In the genomic region with DNA sequence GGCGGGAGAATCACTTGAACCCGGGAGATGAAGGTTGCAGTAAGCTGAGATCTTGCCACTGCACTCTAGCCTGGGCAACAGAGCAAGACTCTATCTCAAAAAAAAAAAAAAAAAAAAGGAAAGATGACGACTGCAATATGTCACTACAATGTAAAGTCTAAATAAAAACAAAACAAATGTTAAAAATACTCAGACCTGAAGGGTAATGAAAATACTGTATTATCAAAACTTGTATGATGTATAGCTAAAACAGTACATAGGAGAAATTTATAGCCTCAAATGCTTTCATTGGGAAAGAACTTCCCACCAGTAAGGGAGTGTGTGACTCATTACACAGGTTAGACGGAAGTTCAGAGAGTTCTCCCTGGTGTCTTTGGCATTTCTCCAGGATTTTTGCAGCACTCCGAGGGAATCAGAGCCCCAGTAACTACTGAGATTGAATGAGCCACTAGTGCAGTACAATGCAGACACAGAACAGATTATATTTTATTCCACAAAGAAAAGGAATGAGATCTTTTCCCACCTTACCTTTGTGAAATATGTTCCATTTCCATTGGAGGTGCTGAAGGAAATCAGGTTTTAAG, we compare ENCODE assay signal across 8 cellular contexts. TPM values are rescaled to one million over a fixed set of nuclear protein-coding genes. Genes with fewer than 3 reads are reported as not detected.
DNase-seq lines count a peak whose midpoint lies in the region; ATAC-seq, FAIRE-seq and TF ChIP-seq lines count a peak whose summit lies in the region.

No MANE protein-coding gene starts in this region.

- intact Hi-C loops in natural killer cell (cut with micrococcal nuclease) = no loop called here

- H3K27me3 Mint-ChIP-seq in natural killer cell (ENCODE audit: low read depth in 2 of 2) = peaks cover 4 to 6% of the 10 kb centered on the region in 2 donors
- H3K27me3 Mint-ChIP-seq in activated naive CD4-positive, alpha-beta T cell treated with anti-CD3 and anti-CD28 coated beads, Interleukin-2, amount 10 ng/mL, durations not matched to agents 7 days and 5 days = peaks cover 15% of the 10 kb centered on the region

- H3K4me3 ChIP-seq in HEK293 (ENCODE audit: low read depth, low read length) (no peak overlapping the region), coronary artery (no peak overlapping the region)

- no peak for TF ChIP-seq CTCF in HEK293 (tag by site-specific recombination; IDR thresholded peaks at IDR 0.05)
- no peak for TF ChIP-seq CTCF in coronary artery (IDR thresholded peaks at IDR 0.05)
- TF ChIP-seq CTCF in omental fat pad (IDR thresholded peaks at IDR 0.05) = no peak
- TF ChIP-seq CTCF in natural killer cell (IDR thresholded peaks at IDR 0.05) = no peak

- H3K9me3 ChIP-seq in HEK293 (ENCODE audit: control insufficient read depth, insufficient read depth, low read depth, low read length) = no peaks in the 10 kb centered on the region

- H3K4me1 Mint-ChIP-seq in natural killer cell = no peaks in the 10 kb centered on the region
- no peaks in the 10 kb centered on the region for H3K4me1 Mint-ChIP-seq in activated naive CD4-positive, alpha-beta T cell treated with anti-CD3 and anti-CD28 coated beads, Interleukin-2, amount 10 ng/mL, durations not matched to agents 7 days and 5 days

- no peak overlapping the region for H3K27ac Mint-ChIP-seq in natural killer cell
- H3K27ac Mint-ChIP-seq in activated naive CD4-positive, alpha-beta T cell treated with anti-CD3 and anti-CD28 coated beads, Interleukin-2, amount 10 ng/mL, durations not matched to agents 7 days and 5 days = no peak overlapping the region

- no peaks in the 10 kb centered on the region for H3K36me3 Mint-ChIP-seq in natural killer cell
- H3K36me3 Mint-ChIP-seq in activated naive CD4-positive, alpha-beta T cell treated with anti-CD3 and anti-CD28 coated beads, Interleukin-2, amount 10 ng/mL, durations not matched to agents 7 days and 5 days = no peaks in the 10 kb centered on the region

- ATAC-seq in omental fat pad (ENCODE audit: low FRiP score) = peak; percentile 41
- ATAC-seq in natural killer cell = no peak

- H3K36me3 ChIP-seq in HEK293 (ENCODE audit: control insufficient read depth in 2 of 2, insufficient read depth in 1 of 2, low read length in 2 of 2) = no peaks in the 10 kb centered on the region

- DNase-seq in NCI-H345 treated with DMSO at 0.1 percent for 48 hours (lab: John Stamatoyannopoulos, UW; ENCODE audit: unreplicated experiment) = peak; percentile 78
- DNase-seq in coronary artery (ENCODE audit: low spot score) = peak; percentile 28
- DNase-seq in omental fat pad (ENCODE audit: low spot score) = no peak
- DNase-seq in GM19239 (ENCODE audit: insufficient read length, low spot score) = no peak
- DNase-seq in activated T-cell treated with anti-CD3 and anti-CD28 coated beads, Interleukin-2, amount 50 U/mL, for 1 hour = no peak
- DNase-seq in natural killer cell = no peak
- no peak for DNase-seq in activated naive CD4-positive, alpha-beta T cell treated with anti-CD3 and anti-CD28 coated beads, Interleukin-2, amount 10 ng/mL, durations not matched to agents 7 days and 5 days

- no peak overlapping the region for H3K27ac ChIP-seq in HEK293 (ENCODE audit: extremely low read depth, low read depth, low read length)
- no peak overlapping the region for H3K27ac ChIP-seq in coronary artery

- no peak overlapping the region for H3K4me3 Mint-ChIP-seq in natural killer cell
- H3K4me3 Mint-ChIP-seq in activated naive CD4-positive, alpha-beta T cell treated with anti-CD3 and anti-CD28 coated beads, Interleukin-2, amount 10 ng/mL, durations not matched to agents 7 days and 5 days = no peak overlapping the region

- CTCF ChIA-PET in HEK293 (lab: Yijun Ruan, JAX) = interaction anchor here (1.0 kb wide), 1 partner anchor 14 kb away, joined by 4 read pairs; no protein-coding TSS in a partner anchor
- CTCF ChIA-PET in activated naive CD4-positive, alpha-beta T cell treated with anti-CD3 and anti-CD28 coated beads, Interleukin-2, amount 10 ng/mL, durations not matched to agents 7 days and 5 days (lab: Charles Lee) = no interaction called here

- H3K9me3 Mint-ChIP-seq in natural killer cell = no peaks in the 10 kb centered on the region
- H3K9me3 Mint-ChIP-seq in activated naive CD4-positive, alpha-beta T cell treated with anti-CD3 and anti-CD28 coated beads, Interleukin-2, amount 10 ng/mL, durations not matched to agents 7 days and 5 days = no peaks in the 10 kb centered on the region

- FAIRE-seq in GM19239 (lab: Jason Lieb, UNC) = no peak

- POLR2A ChIA-PET in HEK293 (lab: Yijun Ruan, JAX) = interaction anchor here (0.6 to 1.0 kb wide), 4 partner anchors 12 to 31 kb away, joined by 3 to 6 read pairs (median 4); a partner anchor contains a TSS

- H3K4me1 ChIP-seq in HEK293 (ENCODE audit: control insufficient read depth, insufficient read depth, low read length) = peaks cover 2% of the 10 kb centered on the region; the same call in 1 of the 2 replicates

TF ChIP-seq in HEK293, 187 proteins besides CTCF, POLR2A, EP300 and RAD21 (continues in another document):
- peak; percentile 87 for TF ChIP-seq PRDM1 (tag by site-specific recombination; IDR thresholded peaks at IDR 0.05)
- peak; percentile 62 for TF ChIP-seq ZNF629 (tag by site-specific recombination; IDR thresholded peaks at IDR 0.05)
- TF ChIP-seq WT1 (tag by site-specific recombination; IDR thresholded peaks at IDR 0.05) = 0 out of 2 replicates have a peak, but pooled peaks have one; percentile 39
- TF ChIP-seq OSR2 (tag by site-specific recombination; IDR thresholded peaks at IDR 0.05) = 0 out of 2 replicates have a peak, but pooled peaks have one; percentile 14
- no peak for TF ChIP-seq SALL2 (tag by site-specific recombination; IDR thresholded peaks at IDR 0.05; ENCODE audit: borderline replicate concordance)
- TF ChIP-seq ZNF664 (tag by site-specific recombination; IDR thresholded peaks at IDR 0.05) = peak; percentile 58
- TF ChIP-seq SP7 (tag by site-specific recombination; IDR thresholded peaks at IDR 0.05) = peak; percentile 60; the same call in 1 of the 2 replicates
- no peak for TF ChIP-seq ZNF404 (tag by site-specific recombination; IDR thresholded peaks at IDR 0.05)
- peak; percentile 87 for TF ChIP-seq ZBTB48 (tag by site-specific recombination; IDR thresholded peaks at IDR 0.05)
- TF ChIP-seq, protein P1, sequence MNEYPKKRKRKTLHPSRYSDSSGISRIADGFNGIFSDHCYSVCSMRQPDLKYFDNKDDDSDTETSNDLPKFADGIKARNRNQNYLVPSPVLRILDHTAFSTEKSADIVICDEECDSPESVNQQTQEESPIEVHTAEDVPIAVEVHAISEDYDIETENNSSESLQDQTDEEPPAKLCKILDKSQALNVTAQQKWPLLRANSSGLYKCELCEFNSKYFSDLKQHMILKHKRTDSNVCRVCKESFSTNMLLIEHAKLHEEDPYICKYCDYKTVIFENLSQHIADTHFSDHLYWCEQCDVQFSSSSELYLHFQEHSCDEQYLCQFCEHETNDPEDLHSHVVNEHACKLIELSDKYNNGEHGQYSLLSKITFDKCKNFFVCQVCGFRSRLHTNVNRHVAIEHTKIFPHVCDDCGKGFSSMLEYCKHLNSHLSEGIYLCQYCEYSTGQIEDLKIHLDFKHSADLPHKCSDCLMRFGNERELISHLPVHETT (tag by site-specific recombination; IDR thresholded peaks at IDR 0.05) = 0 out of 2 replicates have a peak, but pooled peaks have one; percentile 36
- TF ChIP-seq ZNF366 (tag by site-specific recombination; conservative IDR thresholded peaks at IDR 0.05) = peak; percentile 64; the same call in 1 of the 2 replicates
- TF ChIP-seq ZSCAN30 (tag by site-specific recombination; IDR thresholded peaks at IDR 0.05) = 0 out of 2 replicates have a peak, but pooled peaks have one; percentile 32
- TF ChIP-seq ZNF843 (tag by site-specific recombination; IDR thresholded peaks at IDR 0.05) = no peak
- TF ChIP-seq ZNF561 (tag by site-specific recombination; IDR thresholded peaks at IDR 0.05; ENCODE audit: borderline replicate concordance) = peak; percentile 69; the same call in 1 of the 2 replicates
- no peak for TF ChIP-seq ZNF701 (tag by site-specific recombination; IDR thresholded peaks at IDR 0.05)
- TF ChIP-seq ZNF555 (tag by site-specific recombination; conservative IDR thresholded peaks at IDR 0.05) = no peak
- TF ChIP-seq MZF1 (tag by site-specific recombination; IDR thresholded peaks at IDR 0.05; ENCODE audit: borderline replicate concordance) = 0 out of 2 replicates have a peak, but pooled peaks have one; percentile 33
- TF ChIP-seq, protein P2, sequence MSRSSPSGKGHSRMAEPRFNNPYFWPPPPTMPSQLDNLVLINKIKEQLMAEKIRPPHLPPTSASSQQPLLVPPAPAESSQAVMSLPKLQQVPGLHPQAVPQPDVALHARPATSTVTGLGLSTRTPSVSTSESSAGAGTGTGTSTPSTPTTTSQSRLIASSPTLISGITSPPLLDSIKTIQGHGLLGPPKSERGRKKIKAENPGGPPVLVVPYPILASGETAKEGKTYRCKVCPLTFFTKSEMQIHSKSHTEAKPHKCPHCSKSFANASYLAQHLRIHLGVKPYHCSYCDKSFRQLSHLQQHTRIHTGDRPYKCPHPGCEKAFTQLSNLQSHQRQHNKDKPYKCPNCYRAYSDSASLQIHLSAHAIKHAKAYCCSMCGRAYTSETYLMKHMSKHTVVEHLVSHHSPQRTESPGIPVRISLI (tag by site-specific recombination; IDR thresholded peaks at IDR 0.05) = peak; percentile 79; the same call in 1 of the 2 replicates

RNA-seq across cellular contexts. Expression of a gene that starts 12.5 kb away (rescaled TPM):
- total RNA-seq in omental fat pad (10 to 100 TPM; 27.1 to 39.9 (median 32.3) TPM), natural killer cell (10 to 100 TPM; 45.1 to 73.1 (median 57.4) TPM)

RNA-seq across cellular contexts. Expression of a gene that starts 25.0 kb away (rescaled TPM):
- total RNA-seq in omental fat pad = 10 to 100 TPM; 19.5 to 66.1 (median 33.4) TPM
- 10 to 100 TPM; 53.5 to 64.0 (median 53.8) TPM for total RNA-seq in natural killer cell

Comparison
In these comparisons a context has a peak if more than half of its experiments do, and no peak if none do; other contexts are left out.
1. DNase-seq: peak in NCI-H345 treated with DMSO at 0.1 percent for 48 hours (single experiment) and coronary artery (single experiment); none in omental fat pad (single experiment), GM19239 (single experiment), activated T-cell treated with anti-CD3 and anti-CD28 coated beads, Interleukin-2, amount 50 U/mL, for 1 hour (single experiment), natural killer cell (single experiment) and activated naive CD4-positive, alpha-beta T cell treated with anti-CD3 and anti-CD28 coated beads, Interleukin-2, amount 10 ng/mL, durations not matched to agents 7 days and 5 days (single experiment).